24 cellular contexts compared by ENCODE assay signal in the genomic region with DNA sequence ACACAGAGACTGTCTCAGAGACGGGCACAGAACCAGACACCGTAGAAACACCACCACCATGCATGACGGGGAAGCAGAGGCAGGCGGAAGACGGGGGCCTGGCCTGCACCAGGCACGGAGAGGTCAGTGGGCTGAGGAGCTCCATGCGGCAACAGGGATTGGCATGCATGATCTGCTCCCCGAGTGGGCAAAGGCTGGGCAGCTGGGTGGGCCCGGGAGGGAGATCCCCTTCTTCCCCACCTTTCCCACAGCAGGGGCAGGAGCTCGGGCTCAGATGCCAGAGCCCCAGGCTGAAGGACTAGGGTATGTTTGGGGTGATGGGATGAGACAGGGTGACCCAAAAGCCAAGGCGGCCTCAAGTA. TPM values are rescaled to one million over a fixed set of nuclear protein-coding genes. Genes with fewer than 3 reads are reported as not detected.
"Had no signal": no experiment of that assay in that cellular context is flagged by ENCODE, and none has a peak within 500 bp of the region (broad histone marks: within the 10 kb centered on the region; RNA-seq: fewer than 3 reads in every experiment).

No MANE protein-coding gene starts in this region.

- DNase-seq: activated CD4-positive, alpha-beta T cell treated with anti-CD3 and anti-CD28 coated beads for 4 hours; activated CD4-positive, alpha-beta T cell treated with anti-CD3 and anti-CD28 coated beads, Interleukin-2, amount 50 U/mL, for 48 hours; activated CD4-positive, CD25-positive, alpha-beta regulatory T cell; activated CD8-positive, alpha-beta memory T cell treated with anti-CD3 and anti-CD28 coated beads, Interleukin-2, amount 50 U/mL, for 48 hours; activated effector memory CD4-positive, alpha-beta T cell treated with anti-CD3 and anti-CD28 coated beads, Interleukin-2, amount 50 U/mL, for 16 hours; activated naive CD4-positive, alpha-beta T cell treated with anti-CD3 and anti-CD28 coated beads, Interleukin-2, amount 50 U/mL, for 16 hours; activated naive CD8-positive, alpha-beta T cell treated with anti-CD3 and anti-CD28 coated beads, Interleukin-2, amount 50 U/mL, for 24 hours; activated T-cell treated with anti-CD3 and anti-CD28 coated beads, Interleukin-2, amount 50 U/mL, for 72 hours; anterior cingulate cortex; body of pancreas; cortex of kidney; foreskin keratinocyte; nucleus accumbens; sigmoid colon; stimulated activated CD4-positive, alpha-beta T cell treated with anti-CD3 and anti-CD28 coated beads, Interleukin-2, amount 100 ng/mL, for 48 hours; stimulated activated CD8-positive, alpha-beta memory T cell treated with anti-CD3 and anti-CD28 coated beads, Interleukin-4, amount 100 ng/mL, for 48 hours; T-helper 1 cell had no signal

- H3K9me3 Mint-ChIP-seq: activated naive CD8-positive, alpha-beta T cell treated with anti-CD3 and anti-CD28 coated beads, Interleukin-2, amount 50 U/mL, for 24 hours; activated T-cell treated with anti-CD3 and anti-CD28 coated beads, Interleukin-2, amount 50 U/mL, for 72 hours; mesothelial cell of epicardium; nephron; stimulated activated naive CD8-positive, alpha-beta T cell treated with anti-CD3 and anti-CD28 coated beads, Interleukin-15, Interleukin-2, amounts not matched to agents 100 ng/mL and 50 ng/mL, for 24 hours had no signal

- H3K4me3 Mint-ChIP-seq: activated naive CD8-positive, alpha-beta T cell treated with anti-CD3 and anti-CD28 coated beads, Interleukin-2, amount 50 U/mL, for 24 hours; activated T-cell treated with anti-CD3 and anti-CD28 coated beads, Interleukin-2, amount 50 U/mL, for 72 hours; mesothelial cell of epicardium; nephron; stimulated activated naive CD8-positive, alpha-beta T cell treated with anti-CD3 and anti-CD28 coated beads, Interleukin-15, Interleukin-2, amounts not matched to agents 100 ng/mL and 50 ng/mL, for 24 hours had no signal

- H3K4me1 Mint-ChIP-seq: nephron had no signal

- H3K36me3 Mint-ChIP-seq: mesothelial cell of epicardium had no signal

- H3K27me3 Mint-ChIP-seq: activated naive CD8-positive, alpha-beta T cell treated with anti-CD3 and anti-CD28 coated beads, Interleukin-2, amount 50 U/mL, for 24 hours; stimulated activated naive CD8-positive, alpha-beta T cell treated with anti-CD3 and anti-CD28 coated beads, Interleukin-15, Interleukin-2, amounts not matched to agents 100 ng/mL and 50 ng/mL, for 24 hours had no signal

- H3K27ac Mint-ChIP-seq: activated naive CD8-positive, alpha-beta T cell treated with anti-CD3 and anti-CD28 coated beads, Interleukin-2, amount 50 U/mL, for 24 hours; activated T-cell treated with anti-CD3 and anti-CD28 coated beads, Interleukin-2, amount 50 U/mL, for 72 hours; mesothelial cell of epicardium; stimulated activated naive CD8-positive, alpha-beta T cell treated with anti-CD3 and anti-CD28 coated beads, Interleukin-15, Interleukin-2, amounts not matched to agents 100 ng/mL and 50 ng/mL, for 24 hours had no signal

- ATAC-seq: activated naive CD8-positive, alpha-beta T cell treated with anti-CD3 and anti-CD28 coated beads, Interleukin-2, amount 50 U/mL, for 24 hours; activated T-cell treated with anti-CD3 and anti-CD28 coated beads, Interleukin-2, amount 50 U/mL, for 72 hours; body of pancreas; foreskin keratinocyte had no signal

RNA-seq across cellular contexts. Expression of a gene that starts 43.2 kb away (rescaled TPM):
- total RNA-seq: activated CD8-positive, alpha-beta memory T cell treated with anti-CD3 and anti-CD28 coated beads for 36 hours; cardiac muscle cell; cerebellum; foreskin keratinocyte; lung microvascular endothelial cell had no signal
